ENCODE assay signal across 26 cellular contexts in genomic region chr2:224333631-224334030, GRCh38.
"Had no signal": no experiment of that assay in that cellular context is flagged by ENCODE, and none has a peak within 500 bp of the region (broad histone marks: within the 10 kb centered on the region; RNA-seq: fewer than 3 reads in every experiment).

No MANE protein-coding gene starts in this region.

- H3K27ac Mint-ChIP-seq: activated B cell treated with CpG ODN at 0.5 μM for 24 hours; activated CD4-positive, alpha-beta T cell treated with anti-CD3 and anti-CD28 coated beads for 36 hours; activated naive CD8-positive, alpha-beta T cell; activated T-cell treated with anti-CD3 and anti-CD28 coated beads, Interleukin-2, amount 50 U/mL, for 72 hours; nephron progenitor cell; progenitor cell of endocrine pancreas had no signal

- H3K36me3 ChIP-seq: adrenal gland, ascending aorta, cardiac muscle cell, colonic mucosa, left ventricle myocardium inferior, neutrophil, ovary, right lobe of liver, upper lobe of right lung had no signal

- H3K9me3 Mint-ChIP-seq: activated B cell treated with CpG ODN at 0.5 μM for 24 hours; activated T-cell treated with anti-CD3 and anti-CD28 coated beads, Interleukin-2, amount 50 U/mL, for 72 hours; nephron progenitor cell had no signal

- H3K27me3 ChIP-seq: adrenal gland, ascending aorta, cardiac muscle cell, colonic mucosa, neutrophil, ovary, right lobe of liver, upper lobe of right lung had no signal

- H3K4me3 Mint-ChIP-seq: activated B cell treated with CpG ODN at 0.5 μM for 24 hours; activated CD4-positive, alpha-beta T cell treated with anti-CD3 and anti-CD28 coated beads for 36 hours; activated naive CD8-positive, alpha-beta T cell; activated T-cell treated with anti-CD3 and anti-CD28 coated beads, Interleukin-2, amount 50 U/mL, for 72 hours; brain; naive B cell; nephron progenitor cell had no signal

- H3K4me3 ChIP-seq: adrenal gland, ascending aorta, cardiac muscle cell, colonic mucosa, left ventricle myocardium inferior, lung, ovary, right lobe of liver, upper lobe of right lung had no signal

- H3K36me3 Mint-ChIP-seq: activated naive CD8-positive, alpha-beta T cell; brain had no signal

- H3K27me3 Mint-ChIP-seq: progenitor cell of endocrine pancreas had no signal

- H3K27ac ChIP-seq: adrenal gland, ascending aorta, cardiac muscle cell, colonic mucosa, left ventricle myocardium inferior, neutrophil, ovary, right lobe of liver, upper lobe of right lung had no signal

- H3K4me1 Mint-ChIP-seq: activated B cell treated with CpG ODN at 0.5 μM for 24 hours; activated CD4-positive, alpha-beta T cell treated with anti-CD3 and anti-CD28 coated beads for 36 hours; brain; naive B cell had no signal

- DNase-seq: activated B cell treated with CpG ODN at 0.5 μM for 24 hours; activated CD4-positive, alpha-beta T cell treated with anti-CD3 and anti-CD28 coated beads for 36 hours; activated CD4-positive, alpha-beta T cell treated with anti-CD3 and anti-CD28 coated beads, Interleukin-2, amount 50 U/mL, for 4 hours; activated naive CD4-positive, alpha-beta T cell treated with Interleukin-2 at 50 U/mL for 16 hours; activated T-cell treated with anti-CD3 and anti-CD28 coated beads for 4 hours; activated T-cell treated with anti-CD3 and anti-CD28 coated beads, Interleukin-2, amount 50 U/mL, for 72 hours; adrenal gland; cerebellar nuclear complex; colonic mucosa; effector CD8-positive, alpha-beta T cell; left ventricle myocardium inferior; naive B cell; nephron progenitor cell; ovary; right lobe of liver; stimulated activated CD4-positive, alpha-beta T cell treated with anti-CD3 and anti-CD28 coated beads, Interleukin-2, amount 100 ng/mL, for 48 hours; stimulated activated naive CD8-positive, alpha-beta T cell treated with anti-CD3 and anti-CD28 coated beads, Interleukin-15, Interleukin-2, amounts not matched to agents 100 U/mL and 50 U/mL, for 24 hours; T-helper 2 cell; upper lobe of right lung had no signal

- ATAC-seq: activated CD4-positive, alpha-beta T cell treated with anti-CD3 and anti-CD28 coated beads for 36 hours; activated T-cell treated with anti-CD3 and anti-CD28 coated beads, Interleukin-2, amount 50 U/mL, for 72 hours; stimulated activated naive CD8-positive, alpha-beta T cell treated with anti-CD3 and anti-CD28 coated beads, Interleukin-15, Interleukin-2, amounts not matched to agents 100 U/mL and 50 U/mL, for 24 hours; upper lobe of right lung had no signal

- H3K9me3 ChIP-seq: adrenal gland, ascending aorta, colonic mucosa, left ventricle myocardium inferior, neutrophil, ovary, right lobe of liver, upper lobe of right lung had no signal

- H3K4me1 ChIP-seq: adrenal gland, ascending aorta, colonic mucosa, left ventricle myocardium inferior, upper lobe of right lung had no signal
